ENCODE assay signal across 22 cellular contexts in the genomic region with DNA sequence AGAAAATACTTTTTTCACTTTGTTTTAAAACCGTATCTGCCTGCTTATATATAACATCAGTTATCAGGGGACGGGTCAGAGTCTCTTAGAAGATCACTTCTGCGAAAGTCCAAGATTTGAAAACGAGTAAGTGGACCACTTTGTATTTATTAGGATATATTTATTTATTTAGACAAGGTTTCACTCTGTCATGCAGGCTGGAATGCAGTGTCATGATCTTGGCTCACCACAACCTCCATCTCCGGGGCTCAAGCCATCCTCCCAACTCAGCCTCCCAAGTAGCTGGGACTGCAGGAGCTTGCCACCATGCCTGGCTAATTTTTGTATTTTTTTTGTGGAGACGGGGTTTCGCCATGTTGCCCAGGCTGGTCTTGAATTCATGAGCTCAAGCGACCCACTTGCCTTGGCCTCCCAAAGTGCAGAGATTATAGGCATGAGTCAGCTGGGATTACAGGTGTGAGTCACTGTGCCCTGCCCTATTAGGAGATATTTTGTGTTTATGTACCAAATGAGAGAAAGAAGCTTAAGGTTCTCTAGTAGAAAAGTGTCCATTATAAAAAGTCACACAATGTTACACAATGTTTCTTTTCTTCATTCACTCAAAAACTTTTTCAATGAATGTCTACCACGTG. TPM values are rescaled to one million over a fixed set of nuclear protein-coding genes. Genes with fewer than 3 reads are reported as not detected.
A peak's percentile ranks its signal among the peaks of the same experiment; 100 is the strongest.
DNase-seq lines count a peak whose midpoint lies in the region; ATAC-seq and TF ChIP-seq lines count a peak whose summit lies in the region.
"Had no signal": no experiment of that assay in that cellular context is flagged by ENCODE, and none has a peak within 500 bp of the region (broad histone marks: within the 10 kb centered on the region; RNA-seq: fewer than 3 reads in every experiment).

No MANE protein-coding gene starts in this region.

- no CpG with 5 or more reads among the region's 9 CpGs for WGBS in IMR-90 (ENCODE audit: extremely low coverage in 2 of 2, insufficient read length in 1 of 2), 2 experiments
- 62 to 65% methylated on average over 5 to 7 of the region's 9 CpGs for WGBS in gastroesophageal sphincter (ENCODE audit: low coverage in 1 of 2), 2 donors

- H3K9me3 ChIP-seq in IMR-90 (ENCODE audit: control insufficient read depth, insufficient read depth, low read length), result no peaks in the 10 kb centered on the region
- H3K9me3 ChIP-seq in gastroesophageal sphincter, result no peaks in the 10 kb centered on the region
- H3K9me3 ChIP-seq: ascending aorta, esophagus muscularis mucosa had no signal

- H4K20me1 ChIP-seq in IMR-90 (ENCODE audit: insufficient read depth, low read length), result no peaks in the 10 kb centered on the region

- dilution Hi-C loops in IMR-90 (cut with HindIII; ENCODE audit: low sequenced_read_pairs, unreplicated experiment), result no loop called here

- H3K27me3 ChIP-seq in IMR-90 (ENCODE audit: control insufficient read depth, insufficient read depth, low read length), result peaks cover 6% of the 10 kb centered on the region
- peaks cover 12% of the 10 kb centered on the region for H3K27me3 ChIP-seq in foreskin keratinocyte
- no peaks in the 10 kb centered on the region for H3K27me3 ChIP-seq in gastroesophageal sphincter
- H3K27me3 ChIP-seq: ascending aorta, esophagus muscularis mucosa had no signal

- intact Hi-C loops in IMR-90 (cut with micrococcal nuclease), result loop anchor here (5.0 kb wide), 1 partner anchor 38 kb away; a partner anchor contains a TSS

- H3K4me3 ChIP-seq in IMR-90 (ENCODE audit: insufficient read depth, low read depth, low read length), result no peak overlapping the region
- H3K4me3 ChIP-seq in gastroesophageal sphincter, result no peak overlapping the region
- H3K4me3 ChIP-seq: ascending aorta, esophagus muscularis mucosa, skin epidermis had no signal

- no peak for TF ChIP-seq EP300 in gastroesophageal sphincter (IDR thresholded peaks at IDR 0.05)

- no peak overlapping the region for H2BK5ac ChIP-seq in IMR-90 (ENCODE audit: low read depth, low read length, poor library complexity, severe bottlenecking)

- TF ChIP-seq CTCF in IMR-90 (conservative IDR thresholded peaks at IDR 0.05; ENCODE audit: low read depth, low read length) (no peak), foreskin keratinocyte (conservative IDR thresholded peaks at IDR 0.05) (no peak), gastroesophageal sphincter (IDR thresholded peaks at IDR 0.05) (no peak)

- H3K9me1 ChIP-seq in IMR-90 (ENCODE audit: insufficient read depth, low read length), result peaks cover 13% of the 10 kb centered on the region

- no peak overlapping the region for H2AFZ ChIP-seq in IMR-90 (replicated peaks; ENCODE audit: low read length, poor library complexity)

- no peak for TF ChIP-seq POLR2A in IMR-90 (IDR thresholded peaks at IDR 0.05; ENCODE audit: low read depth, low read length)
- TF ChIP-seq POLR2A in gastroesophageal sphincter (IDR thresholded peaks at IDR 0.05), result no peak

- H3K36me3 ChIP-seq in IMR-90 (ENCODE audit: control insufficient read depth, insufficient read depth, low read length), result no peaks in the 10 kb centered on the region
- no peaks in the 10 kb centered on the region for H3K36me3 ChIP-seq in gastroesophageal sphincter
- H3K36me3 ChIP-seq: ascending aorta, esophagus muscularis mucosa, WERI-Rb-1 had no signal

- H2BK15ac ChIP-seq in IMR-90 (ENCODE audit: low read depth, low read length), result peak overlapping the region; percentile 25; the same call in 1 of the 3 replicates

- no peak overlapping the region for H3K27ac ChIP-seq in IMR-90 (ENCODE audit: insufficient read depth, low read length)
- H3K27ac ChIP-seq in foreskin keratinocyte, result no peak overlapping the region
- no peak overlapping the region for H3K27ac ChIP-seq in gastroesophageal sphincter
- H3K27ac ChIP-seq: ascending aorta, esophagus muscularis mucosa, skin epidermis, WERI-Rb-1 had no signal

- peaks cover 11% of the 10 kb centered on the region for H3K4me1 ChIP-seq in IMR-90 (ENCODE audit: control insufficient read depth, insufficient read depth, low read length)
- H3K4me1 ChIP-seq in foreskin keratinocyte, result no peaks in the 10 kb centered on the region
- no peaks in the 10 kb centered on the region for H3K4me1 ChIP-seq in gastroesophageal sphincter
- H3K4me1 ChIP-seq: ascending aorta, esophagus muscularis mucosa had no signal

- POLR2A ChIA-PET in IMR-90 (lab: Charles Lee; ENCODE audit: unreplicated experiment), result no interaction called here

- H2BK120ac ChIP-seq in IMR-90 (ENCODE audit: low read depth, low read length), result peak overlapping the region; percentile 75

- DNase-seq in EL, result peak; percentile 40
- DNase-seq in IMR-90, result peak; percentile 57
- DNase-seq in amniotic epithelial cell (ENCODE audit: low read depth), result peak; percentile 66
- peak in 1 of 2 donors; percentile 39 for DNase-seq in foreskin keratinocyte
- DNase-seq in Kasumi-1 (lab: John Stamatoyannopoulos, UW), result no peak
- DNase-seq: activated CD4-positive, alpha-beta memory T cell treated with anti-CD3 and anti-CD28 coated beads for 36 hours; activated naive CD4-positive, alpha-beta T cell treated with anti-CD3 and anti-CD28 coated beads, Interleukin-2, amount 10 ng/mL, durations not matched to agents 7 days and 5 days; activated T-cell treated with anti-CD3 and anti-CD28 coated beads, Interleukin-2, amount 50 U/mL, for 24 hours; CD8-positive, alpha-beta T cell; cerebellar nuclear complex; effector CD8-positive, alpha-beta T cell; left ventricle myocardium superior; SHP77 treated with DMSO at 0.1 percent for 48 hours; stimulated activated CD4-positive, alpha-beta T cell treated with anti-CD3 and anti-CD28 coated beads, Interleukin-2, amount 100 ng/mL, for 48 hours; T-helper 17 cell; WERI-Rb-1 had no signal

- CTCF ChIA-PET in IMR-90 (lab: Yijun Ruan, JAX), result interaction anchor here (0.6 to 1.2 kb wide), 2 partner anchors 15 to 1045 kb away, joined by 3 read pairs; no protein-coding TSS in a partner anchor

- no peak overlapping the region for H3K23ac ChIP-seq in IMR-90 (ENCODE audit: low read depth, low read length)

- no TSS peak for BruUV-seq in IMR-90 (replicated peaks; lab: Mats Ljungman, UMichigan)

- ATAC-seq in IMR-90 (ENCODE audit: low read depth) (no peak; the same call in 1 of the 2 replicates), foreskin keratinocyte (peak; percentile 76), HG02623 (IDR thresholded peaks at IDR 0.05; ENCODE audit: unreplicated experiment) (no peak), gastroesophageal sphincter (no peak), GM21367 (IDR thresholded peaks at IDR 0.05; ENCODE audit: unreplicated experiment) (no peak)
- ATAC-seq: CD8-positive, alpha-beta T cell; left ventricle myocardium superior; T-helper 17 cell had no signal

- H2AK5ac ChIP-seq in IMR-90 (ENCODE audit: low read depth, low read length), result peak overlapping the region; percentile 61

- H3K9ac ChIP-seq in IMR-90 (ENCODE audit: low read depth, low read length), result no peak overlapping the region

- in situ Hi-C loops in IMR-90 (cut with MboI; ENCODE audit: low sequenced_read_pairs), result no loop called here

- H4K8ac ChIP-seq in IMR-90 (ENCODE audit: low read depth in 2 of 2, low read length in 2 of 2), result no peak overlapping the region

- no peak overlapping the region for H3K56ac ChIP-seq in IMR-90 (ENCODE audit: extremely low read depth, insufficient read depth, low read length)

- peak overlapping the region; percentile 86; the same call in 1 of the 2 replicates for H2BK20ac ChIP-seq in IMR-90 (ENCODE audit: low read depth, low read length)

- TF ChIP-seq RAD21 in IMR-90 (IDR thresholded peaks at IDR 0.05; ENCODE audit: low read length), result no peak

- H4K5ac ChIP-seq in IMR-90 (ENCODE audit: low read depth, low read length), result no peak overlapping the region

- peak overlapping the region; percentile 68; the same call in 1 of the 2 replicates for H4K91ac ChIP-seq in IMR-90 (ENCODE audit: insufficient read depth, low read depth, low read length)

- no peak overlapping the region for H3K4me2 ChIP-seq in IMR-90 (ENCODE audit: low read depth, low read length)

- no peaks in the 10 kb centered on the region for H3K79me1 ChIP-seq in IMR-90 (ENCODE audit: low read depth in 1 of 2, low read length in 2 of 2)

- H3K14ac ChIP-seq in IMR-90 (replicated peaks; ENCODE audit: low read depth, low read length), result no peak overlapping the region

- no peak overlapping the region for H2AK9ac ChIP-seq in IMR-90 (replicated peaks; ENCODE audit: low read depth, low read length, poor library complexity)

- peak overlapping the region; percentile 70; the same call in 1 of the 2 replicates for H3K4ac ChIP-seq in IMR-90 (ENCODE audit: low read depth, low read length)

- H3K18ac ChIP-seq in IMR-90 (ENCODE audit: low read depth, low read length), result no peak overlapping the region

TF ChIP-seq in IMR-90, 13 proteins besides CTCF, POLR2A, EP300 and RAD21:
- TF ChIP-seq, protein P1, sequence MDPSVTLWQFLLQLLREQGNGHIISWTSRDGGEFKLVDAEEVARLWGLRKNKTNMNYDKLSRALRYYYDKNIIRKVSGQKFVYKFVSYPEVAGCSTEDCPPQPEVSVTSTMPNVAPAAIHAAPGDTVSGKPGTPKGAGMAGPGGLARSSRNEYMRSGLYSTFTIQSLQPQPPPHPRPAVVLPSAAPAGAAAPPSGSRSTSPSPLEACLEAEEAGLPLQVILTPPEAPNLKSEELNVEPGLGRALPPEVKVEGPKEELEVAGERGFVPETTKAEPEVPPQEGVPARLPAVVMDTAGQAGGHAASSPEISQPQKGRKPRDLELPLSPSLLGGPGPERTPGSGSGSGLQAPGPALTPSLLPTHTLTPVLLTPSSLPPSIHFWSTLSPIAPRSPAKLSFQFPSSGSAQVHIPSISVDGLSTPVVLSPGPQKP (IDR thresholded peaks at IDR 0.05; ENCODE audit: borderline replicate concordance, low read depth, low read length), result no peak
- TF ChIP-seq MAZ (IDR thresholded peaks at IDR 0.05; ENCODE audit: borderline replicate concordance, low read depth, low read length), result no peak
- TF ChIP-seq FOS (IDR thresholded peaks at IDR 0.05; ENCODE audit: low read depth, low read length), result peak; percentile 35; the same call in 1 of the 2 replicates
TF ChIP-seq in IMR-90: peak in this region for 1.

RNA-seq across cellular contexts. Expression of a gene that starts 39.5 kb away (rescaled TPM):
- 15.3 and 18.5 TPM in 2 replicates for total RNA-seq in IMR-90 (2012; rRNA removed)
- 9.8 and 10.4 TPM in 2 replicates for polyA plus RNA-seq in IMR-90 (2012; rRNA removed)
- polyA plus RNA-seq in IMR-90 (2012; cell fraction: cytosol; rRNA removed), result 9.5 and 12.6 TPM in 2 replicates
- polyA plus RNA-seq in IMR-90 (2012; cell fraction: nucleus; rRNA removed; ENCODE audit: low replicate concordance), result 6.3 and 7.6 TPM in 2 replicates
- 2.0 and 2.3 TPM in 2 replicates for total RNA-seq in foreskin keratinocyte
- polyA plus RNA-seq in foreskin keratinocyte, result 1.6 and 3.0 TPM in 2 replicates
- total RNA-seq in gastroesophageal sphincter, result 10 to 100 TPM; 12.8 to 53.6 (median 35.4) TPM

RNA-seq across cellular contexts. Expression of a gene that starts 58.7 kb away (rescaled TPM):
- total RNA-seq in IMR-90 (2012; rRNA removed) (1,160 and 1,364 TPM in 2 replicates), foreskin keratinocyte (1,758 and 1,842 TPM in 2 replicates), gastroesophageal sphincter (1,000 to 10,000 TPM in 3 of 4 donors, 100 to 1,000 TPM in 1; 336 to 1,611 (median 1,228) TPM)
- polyA plus RNA-seq in IMR-90 (2012; rRNA removed) (912 and 966 TPM in 2 replicates), foreskin keratinocyte (2,433 and 2,569 TPM in 2 replicates)
- polyA plus RNA-seq in IMR-90 (2012; cell fraction: cytosol; rRNA removed), result 476 and 972 TPM in 2 replicates
- 66.0 and 616 TPM in 2 replicates for polyA plus RNA-seq in IMR-90 (2012; cell fraction: nucleus; rRNA removed; ENCODE audit: low replicate concordance)

Comparison
In these comparisons a context has a peak if more than half of its experiments do, and no peak if none do; other contexts are left out.
1. DNase-seq: peak in EL (single experiment), IMR-90 (single experiment) and amniotic epithelial cell (single experiment); none in Kasumi-1 (0 of 2).